1 cellular context compared by ENCODE assay signal in the genomic region with DNA sequence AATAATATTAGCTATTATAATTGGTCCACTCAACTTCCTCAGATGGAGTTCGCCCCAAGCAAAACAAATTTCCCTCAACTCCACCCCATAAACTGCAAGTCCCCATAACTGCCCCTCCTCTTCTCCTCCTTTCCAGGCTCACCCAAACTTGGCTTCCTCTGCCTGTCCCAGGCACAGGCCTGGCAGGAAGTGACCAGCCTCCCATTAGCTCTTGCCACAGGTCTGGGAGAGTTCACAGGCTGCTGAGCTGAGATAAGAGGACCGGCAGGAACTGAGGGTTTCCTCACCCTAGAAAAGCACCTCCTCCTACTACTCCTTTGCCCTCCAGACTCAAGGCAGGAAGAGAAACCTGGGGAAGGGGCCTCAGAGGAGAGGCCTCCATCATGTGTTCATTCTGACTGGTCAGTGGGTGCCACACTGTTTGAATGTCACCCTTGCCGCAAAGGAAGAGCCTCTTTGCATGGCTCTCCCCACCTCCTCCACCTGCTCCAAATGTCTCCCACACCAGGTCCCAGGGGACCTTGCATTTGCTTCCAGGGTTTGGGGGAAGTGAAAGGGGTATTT.
A peak's percentile ranks its signal among the peaks of the same experiment; 100 is the strongest.
TF ChIP-seq lines count a peak whose summit lies in the region.

No MANE protein-coding gene starts in this region.

TF ChIP-seq in K562, 482 proteins besides CTCF, POLR2A, EP300 and RAD21 (continued from another document and continues in another):
- TF ChIP-seq, protein P1, sequence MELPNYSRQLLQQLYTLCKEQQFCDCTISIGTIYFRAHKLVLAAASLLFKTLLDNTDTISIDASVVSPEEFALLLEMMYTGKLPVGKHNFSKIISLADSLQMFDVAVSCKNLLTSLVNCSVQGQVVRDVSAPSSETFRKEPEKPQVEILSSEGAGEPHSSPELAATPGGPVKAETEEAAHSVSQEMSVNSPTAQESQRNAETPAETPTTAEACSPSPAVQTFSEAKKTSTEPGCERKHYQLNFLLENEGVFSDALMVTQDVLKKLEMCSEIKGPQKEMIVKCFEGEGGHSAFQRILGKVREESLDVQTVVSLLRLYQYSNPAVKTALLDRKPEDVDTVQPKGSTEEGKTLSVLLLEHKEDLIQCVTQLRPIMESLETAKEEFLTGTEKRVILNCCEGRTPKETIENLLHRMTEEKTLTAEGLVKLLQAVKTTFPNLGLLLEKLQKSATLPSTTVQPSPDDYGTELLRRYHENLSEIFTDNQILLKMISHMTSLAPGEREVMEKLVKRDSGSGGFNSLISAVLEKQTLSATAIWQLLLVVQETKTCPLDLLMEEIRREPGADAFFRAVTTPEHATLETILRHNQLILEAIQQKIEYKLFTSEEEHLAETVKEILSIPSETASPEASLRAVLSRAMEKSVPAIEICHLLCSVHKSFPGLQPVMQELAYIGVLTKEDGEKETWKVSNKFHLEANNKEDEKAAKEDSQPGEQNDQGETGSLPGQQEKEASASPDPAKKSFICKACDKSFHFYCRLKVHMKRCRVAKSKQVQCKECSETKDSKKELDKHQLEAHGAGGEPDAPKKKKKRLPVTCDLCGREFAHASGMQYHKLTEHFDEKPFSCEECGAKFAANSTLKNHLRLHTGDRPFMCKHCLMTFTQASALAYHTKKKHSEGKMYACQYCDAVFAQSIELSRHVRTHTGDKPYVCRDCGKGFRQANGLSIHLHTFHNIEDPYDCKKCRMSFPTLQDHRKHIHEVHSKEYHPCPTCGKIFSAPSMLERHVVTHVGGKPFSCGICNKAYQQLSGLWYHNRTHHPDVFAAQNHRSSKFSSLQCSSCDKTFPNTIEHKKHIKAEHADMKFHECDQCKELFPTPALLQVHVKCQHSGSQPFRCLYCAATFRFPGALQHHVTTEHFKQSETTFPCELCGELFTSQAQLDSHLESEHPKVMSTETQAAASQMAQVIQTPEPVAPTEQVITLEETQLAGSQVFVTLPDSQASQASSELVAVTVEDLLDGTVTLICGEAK (IDR thresholded peaks at IDR 0.05), result peak; percentile 70
- TF ChIP-seq, protein P1 (CRISPR knock-in tag; IDR thresholded peaks at IDR 0.05), result no peak
- TF ChIP-seq BCL6 (CRISPR knock-in tag; IDR thresholded peaks at IDR 0.05) (0 out of 2 replicates have a peak, but pooled peaks have one; percentile 58), ZNF217 (CRISPR knock-in tag; IDR thresholded peaks at IDR 0.05) (no peak), ZNF3 (CRISPR knock-in tag; IDR thresholded peaks at IDR 0.05) (no peak), ZNF551 (CRISPR knock-in tag; IDR thresholded peaks at IDR 0.05) (no peak), TGIF2 (CRISPR knock-in tag; IDR thresholded peaks at IDR 0.05) (no peak), BRD9 (IDR thresholded peaks at IDR 0.05; ENCODE audit: low read depth, partially characterized antibody) (peak; percentile 96), ZNF707 (CRISPR knock-in tag; conservative IDR thresholded peaks at IDR 0.05) (peak; percentile 37; the same call in 1 of the 2 replicates), GATAD2B (IDR thresholded peaks at IDR 0.05; ENCODE audit: borderline replicate concordance) (peak; percentile 95), RBM14 (IDR thresholded peaks at IDR 0.05; ENCODE audit: borderline replicate concordance, insufficient read depth, low read depth, low read length) (no peak), YY1 (IDR thresholded peaks at IDR 0.05; ENCODE audit: borderline replicate concordance in 1 of 3, control insufficient read depth in 1 of 3, extremely low read depth in 1 of 3, insufficient read depth in 3 of 3, insufficient read length in 1 of 3, insufficient replicate concordance in 2 of 3, low read depth in 1 of 3, low read length in 2 of 3) (peak in 2 of 3 experiments; percentile 44 to 80), ETV1 (tag; conservative IDR thresholded peaks at IDR 0.05; ENCODE audit: low read depth) (peak; percentile 100), ZNF41 (CRISPR knock-in tag; conservative IDR thresholded peaks at IDR 0.05) (0 out of 2 replicates have a peak, but pooled peaks have one; percentile 61), POLR2B (IDR thresholded peaks at IDR 0.05; ENCODE audit: low read depth, partially characterized antibody) (peak; percentile 49), ZKSCAN3 (CRISPR knock-in tag; IDR thresholded peaks at IDR 0.05) (no peak), CEBPG (CRISPR knock-in tag; IDR thresholded peaks at IDR 0.05) (peak; percentile 72), CEBPG (tag; conservative IDR thresholded peaks at IDR 0.05 in 1 of 2, IDR thresholded peaks at IDR 0.05 in 1 of 2) (peak; percentile 40 to 68; a peak in 3 of 4 replicates), SETDB1 (IDR thresholded peaks at IDR 0.05; ENCODE audit: low read length) (no peak), HNRNPK (IDR thresholded peaks at IDR 0.05; ENCODE audit: low read depth, low read length, poor library complexity, severe bottlenecking) (no peak), CBX5 (IDR thresholded peaks at IDR 0.05; ENCODE audit: borderline replicate concordance, low read depth) (no peak; the same call in 1 of the 2 replicates), HEY1 (CRISPR knock-in tag; IDR thresholded peaks at IDR 0.05; ENCODE audit: borderline replicate concordance) (no peak), SMARCA5 (IDR thresholded peaks at IDR 0.05) (no peak), JUN (IDR thresholded peaks at IDR 0.05; ENCODE audit: borderline replicate concordance, low read depth, low read length) (peak; percentile 87), JUN (CRISPR knock-in tag; IDR thresholded peaks at IDR 0.05; ENCODE audit: borderline replicate concordance) (no peak), SRSF1 (IDR thresholded peaks at IDR 0.05; ENCODE audit: low read depth, low read length) (no peak), TAL1 (IDR thresholded peaks at IDR 0.05) (peak; percentile 94), NONO (IDR thresholded peaks at IDR 0.05; ENCODE audit: low read depth in 2 of 2, low read length in 1 of 2) (no peak), POLR2H (tag; IDR thresholded peaks at IDR 0.05; ENCODE audit: low read depth) (no peak; the same call in 1 of the 2 replicates), RBBP5 (IDR thresholded peaks at IDR 0.05; ENCODE audit: borderline replicate concordance, insufficient read depth, low read length, poor library complexity, severe bottlenecking) (peak; percentile 54), SREBF1 (IDR thresholded peaks at IDR 0.05; ENCODE audit: borderline replicate concordance, low read depth, low read length) (no peak)
- TF ChIP-seq, protein P2, sequence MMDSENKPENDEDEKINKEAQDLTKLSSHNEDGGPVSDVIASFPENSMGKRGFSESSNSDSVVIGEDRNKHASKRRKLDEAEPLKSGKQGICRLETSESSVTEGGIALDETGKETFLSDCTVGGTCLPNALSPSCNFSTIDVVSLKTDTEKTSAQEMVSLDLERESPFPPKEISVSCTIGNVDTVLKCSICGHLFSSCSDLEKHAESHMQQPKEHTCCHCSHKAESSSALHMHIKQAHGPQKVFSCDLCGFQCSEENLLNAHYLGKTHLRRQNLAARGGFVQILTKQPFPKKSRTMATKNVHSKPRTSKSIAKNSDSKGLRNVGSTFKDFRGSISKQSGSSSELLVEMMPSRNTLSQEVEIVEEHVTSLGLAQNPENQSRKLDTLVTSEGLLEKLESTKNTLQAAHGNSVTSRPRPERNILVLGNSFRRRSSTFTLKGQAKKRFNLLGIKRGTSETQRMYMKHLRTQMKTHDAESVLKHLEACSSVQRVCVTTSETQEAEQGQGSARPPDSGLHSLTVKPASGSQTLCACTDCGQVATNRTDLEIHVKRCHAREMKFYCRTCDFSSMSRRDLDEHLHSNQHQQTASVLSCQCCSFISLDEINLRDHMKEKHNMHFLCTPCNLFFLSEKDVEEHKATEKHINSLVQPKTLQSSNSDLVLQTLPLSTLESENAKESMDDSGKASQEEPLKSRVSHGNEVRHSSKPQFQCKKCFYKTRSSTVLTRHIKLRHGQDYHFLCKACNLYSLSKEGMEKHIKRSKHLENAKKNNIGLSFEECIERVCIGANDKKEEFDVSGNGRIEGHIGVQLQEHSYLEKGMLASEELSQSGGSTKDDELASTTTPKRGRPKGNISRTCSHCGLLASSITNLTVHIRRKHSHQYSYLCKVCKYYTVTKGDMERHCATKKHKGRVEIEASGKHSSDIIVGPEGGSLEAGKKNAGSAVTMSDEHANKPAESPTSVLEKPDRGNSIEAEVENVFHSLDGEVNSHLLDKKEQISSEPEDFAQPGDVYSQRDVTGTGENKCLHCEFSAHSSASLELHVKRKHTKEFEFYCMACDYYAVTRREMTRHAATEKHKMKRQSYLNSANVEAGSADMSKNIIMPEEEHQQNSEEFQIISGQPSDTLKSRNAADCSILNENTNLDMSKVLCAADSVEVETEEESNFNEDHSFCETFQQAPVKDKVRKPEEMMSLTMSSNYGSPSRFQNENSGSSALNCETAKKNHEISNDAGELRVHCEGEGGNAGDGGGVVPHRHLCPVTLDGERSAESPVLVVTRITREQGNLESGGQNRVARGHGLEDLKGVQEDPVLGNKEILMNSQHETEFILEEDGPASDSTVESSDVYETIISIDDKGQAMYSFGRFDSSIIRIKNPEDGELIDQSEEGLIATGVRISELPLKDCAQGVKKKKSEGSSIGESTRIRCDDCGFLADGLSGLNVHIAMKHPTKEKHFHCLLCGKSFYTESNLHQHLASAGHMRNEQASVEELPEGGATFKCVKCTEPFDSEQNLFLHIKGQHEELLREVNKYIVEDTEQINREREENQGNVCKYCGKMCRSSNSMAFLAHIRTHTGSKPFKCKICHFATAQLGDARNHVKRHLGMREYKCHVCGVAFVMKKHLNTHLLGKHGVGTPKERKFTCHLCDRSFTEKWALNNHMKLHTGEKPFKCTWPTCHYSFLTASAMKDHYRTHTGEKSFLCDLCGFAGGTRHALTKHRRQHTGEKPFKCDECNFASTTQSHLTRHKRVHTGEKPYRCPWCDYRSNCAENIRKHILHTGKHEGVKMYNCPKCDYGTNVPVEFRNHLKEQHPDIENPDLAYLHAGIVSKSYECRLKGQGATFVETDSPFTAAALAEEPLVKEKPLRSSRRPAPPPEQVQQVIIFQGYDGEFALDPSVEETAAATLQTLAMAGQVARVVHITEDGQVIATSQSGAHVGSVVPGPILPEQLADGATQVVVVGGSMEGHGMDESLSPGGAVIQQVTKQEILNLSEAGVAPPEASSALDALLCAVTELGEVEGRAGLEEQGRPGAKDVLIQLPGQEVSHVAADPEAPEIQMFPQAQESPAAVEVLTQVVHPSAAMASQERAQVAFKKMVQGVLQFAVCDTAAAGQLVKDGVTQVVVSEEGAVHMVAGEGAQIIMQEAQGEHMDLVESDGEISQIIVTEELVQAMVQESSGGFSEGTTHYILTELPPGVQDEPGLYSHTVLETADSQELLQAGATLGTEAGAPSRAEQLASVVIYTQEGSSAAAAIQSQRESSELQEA (IDR thresholded peaks at IDR 0.05; ENCODE audit: low read depth), result no peak
- TF ChIP-seq, protein P3, sequence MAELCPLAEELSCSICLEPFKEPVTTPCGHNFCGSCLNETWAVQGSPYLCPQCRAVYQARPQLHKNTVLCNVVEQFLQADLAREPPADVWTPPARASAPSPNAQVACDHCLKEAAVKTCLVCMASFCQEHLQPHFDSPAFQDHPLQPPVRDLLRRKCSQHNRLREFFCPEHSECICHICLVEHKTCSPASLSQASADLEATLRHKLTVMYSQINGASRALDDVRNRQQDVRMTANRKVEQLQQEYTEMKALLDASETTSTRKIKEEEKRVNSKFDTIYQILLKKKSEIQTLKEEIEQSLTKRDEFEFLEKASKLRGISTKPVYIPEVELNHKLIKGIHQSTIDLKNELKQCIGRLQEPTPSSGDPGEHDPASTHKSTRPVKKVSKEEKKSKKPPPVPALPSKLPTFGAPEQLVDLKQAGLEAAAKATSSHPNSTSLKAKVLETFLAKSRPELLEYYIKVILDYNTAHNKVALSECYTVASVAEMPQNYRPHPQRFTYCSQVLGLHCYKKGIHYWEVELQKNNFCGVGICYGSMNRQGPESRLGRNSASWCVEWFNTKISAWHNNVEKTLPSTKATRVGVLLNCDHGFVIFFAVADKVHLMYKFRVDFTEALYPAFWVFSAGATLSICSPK (IDR thresholded peaks at IDR 0.05; ENCODE audit: borderline replicate concordance), result no peak
- TF ChIP-seq, protein P4, sequence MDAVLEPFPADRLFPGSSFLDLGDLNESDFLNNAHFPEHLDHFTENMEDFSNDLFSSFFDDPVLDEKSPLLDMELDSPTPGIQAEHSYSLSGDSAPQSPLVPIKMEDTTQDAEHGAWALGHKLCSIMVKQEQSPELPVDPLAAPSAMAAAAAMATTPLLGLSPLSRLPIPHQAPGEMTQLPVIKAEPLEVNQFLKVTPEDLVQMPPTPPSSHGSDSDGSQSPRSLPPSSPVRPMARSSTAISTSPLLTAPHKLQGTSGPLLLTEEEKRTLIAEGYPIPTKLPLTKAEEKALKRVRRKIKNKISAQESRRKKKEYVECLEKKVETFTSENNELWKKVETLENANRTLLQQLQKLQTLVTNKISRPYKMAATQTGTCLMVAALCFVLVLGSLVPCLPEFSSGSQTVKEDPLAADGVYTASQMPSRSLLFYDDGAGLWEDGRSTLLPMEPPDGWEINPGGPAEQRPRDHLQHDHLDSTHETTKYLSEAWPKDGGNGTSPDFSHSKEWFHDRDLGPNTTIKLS (IDR thresholded peaks at IDR 0.05; ENCODE audit: borderline replicate concordance, low read depth), result peak; percentile 60; the same call in 1 of the 2 replicates
- TF ChIP-seq, protein P5, sequence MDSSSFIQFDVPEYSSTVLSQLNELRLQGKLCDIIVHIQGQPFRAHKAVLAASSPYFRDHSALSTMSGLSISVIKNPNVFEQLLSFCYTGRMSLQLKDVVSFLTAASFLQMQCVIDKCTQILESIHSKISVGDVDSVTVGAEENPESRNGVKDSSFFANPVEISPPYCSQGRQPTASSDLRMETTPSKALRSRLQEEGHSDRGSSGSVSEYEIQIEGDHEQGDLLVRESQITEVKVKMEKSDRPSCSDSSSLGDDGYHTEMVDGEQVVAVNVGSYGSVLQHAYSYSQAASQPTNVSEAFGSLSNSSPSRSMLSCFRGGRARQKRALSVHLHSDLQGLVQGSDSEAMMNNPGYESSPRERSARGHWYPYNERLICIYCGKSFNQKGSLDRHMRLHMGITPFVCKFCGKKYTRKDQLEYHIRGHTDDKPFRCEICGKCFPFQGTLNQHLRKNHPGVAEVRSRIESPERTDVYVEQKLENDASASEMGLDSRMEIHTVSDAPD (CRISPR knock-in tag; IDR thresholded peaks at IDR 0.05), result 0 out of 2 replicates have a peak, but pooled peaks have one; percentile 59
